In genomic region chr3:13650210-13651056, GRCh38 we compare ENCODE assay signal across 1 cellular context.
A peak's percentile ranks its signal among the peaks of the same experiment; 100 is the strongest.
TF ChIP-seq lines count a peak whose summit lies in the region.

No MANE protein-coding gene starts in this region.

TF ChIP-seq in HepG2, 621 proteins besides CTCF, POLR2A, EP300 and RAD21 (continued from another document and continues in another):
- TF ChIP-seq BCL3 (CRISPR knock-in tag; IDR thresholded peaks at IDR 0.05) (no peak), ZFX (CRISPR knock-in tag; IDR thresholded peaks at IDR 0.05; ENCODE audit: low read depth) (peak; percentile 55; the same call in 1 of the 2 replicates), ZNF44 (CRISPR knock-in tag; IDR thresholded peaks at IDR 0.05) (no peak), MIXL1 (CRISPR knock-in tag; IDR thresholded peaks at IDR 0.05) (peak; percentile 67), ZNF10 (CRISPR knock-in tag; IDR thresholded peaks at IDR 0.05; ENCODE audit: borderline replicate concordance, low read depth) (no peak), ZBTB39 (CRISPR knock-in tag; IDR thresholded peaks at IDR 0.05) (no peak), ATF4 (CRISPR knock-in tag; IDR thresholded peaks at IDR 0.05) (no peak), ZBTB33 (CRISPR knock-in tag; IDR thresholded peaks at IDR 0.05) (peak; percentile 73), SP2 (CRISPR knock-in tag; IDR thresholded peaks at IDR 0.05) (no peak), ZNF230 (CRISPR knock-in tag; IDR thresholded peaks at IDR 0.05) (no peak), HOXA7 (CRISPR knock-in tag; IDR thresholded peaks at IDR 0.05) (0 out of 2 replicates have a peak, but pooled peaks have one; percentile 44), REST (IDR thresholded peaks at IDR 0.05; ENCODE audit: borderline replicate concordance in 1 of 2, low read depth in 1 of 2, low read length in 2 of 2) (0 out of 4 replicates have a peak, but pooled peaks of 1 of the 2 experiments have one; percentile 39), ARID4A (CRISPR knock-in tag; IDR thresholded peaks at IDR 0.05; ENCODE audit: borderline replicate concordance) (peak; percentile 39; the same call in 1 of the 2 replicates), HMGXB3 (CRISPR knock-in tag; IDR thresholded peaks at IDR 0.05; ENCODE audit: borderline replicate concordance) (no peak), ZNF460 (CRISPR knock-in tag; IDR thresholded peaks at IDR 0.05; ENCODE audit: borderline replicate concordance) (no peak), ZNF331 (CRISPR knock-in tag; IDR thresholded peaks at IDR 0.05) (peak; percentile 69; the same call in 1 of the 2 replicates), PCBP2 (optimal IDR thresholded peaks at IDR 0.05; ENCODE audit: low read depth, low read length, poor library complexity, severe bottlenecking) (no peak), SATB2 (CRISPR knock-in tag; IDR thresholded peaks at IDR 0.05) (no peak), ZNF552 (CRISPR knock-in tag; IDR thresholded peaks at IDR 0.05; ENCODE audit: borderline replicate concordance) (no peak), HBP1 (CRISPR knock-in tag; IDR thresholded peaks at IDR 0.05; ENCODE audit: low read depth) (0 out of 2 replicates have a peak, but pooled peaks have one; percentile 40), THAP11 (CRISPR knock-in tag; IDR thresholded peaks at IDR 0.05) (peak; percentile 44; the same call in 1 of the 2 replicates), ZFAT (CRISPR knock-in tag; conservative IDR thresholded peaks at IDR 0.05) (no peak), PHF20 (CRISPR knock-in tag; IDR thresholded peaks at IDR 0.05) (no peak), ZNF12 (CRISPR knock-in tag; IDR thresholded peaks at IDR 0.05) (no peak), ATF2 (CRISPR knock-in tag; IDR thresholded peaks at IDR 0.05) (no peak), NR3C1 (CRISPR knock-in tag; IDR thresholded peaks at IDR 0.05) (no peak), FOSL2 (CRISPR knock-in tag; IDR thresholded peaks at IDR 0.05) (0 out of 2 replicates have a peak, but pooled peaks have one; percentile 31), TAF15 (IDR thresholded peaks at IDR 0.05; ENCODE audit: low read depth, low read length, poor library complexity, severe bottlenecking) (no peak), NCOA5 (CRISPR knock-in tag; IDR thresholded peaks at IDR 0.05) (no peak), RBM39 (IDR thresholded peaks at IDR 0.05; ENCODE audit: low read depth, low read length, poor library complexity, severe bottlenecking) (no peak), MTF2 (CRISPR knock-in tag; IDR thresholded peaks at IDR 0.05; ENCODE audit: borderline replicate concordance) (peak; percentile 96; the same call in 1 of the 2 replicates), EZH2 (conservative IDR thresholded peaks at IDR 0.05; ENCODE audit: low read depth, low read length) (no peak), ETS1 (CRISPR knock-in tag; IDR thresholded peaks at IDR 0.05) (no peak)
